In genomic region chr20:2740702-2741101, GRCh38 we compare ENCODE assay signal across 29 cellular contexts. TPM values are rescaled to one million over a fixed set of nuclear protein-coding genes. Genes with fewer than 3 reads are reported as not detected.
DNase-seq lines count a peak whose midpoint lies in the region; ATAC-seq and TF ChIP-seq lines count a peak whose summit lies in the region.
"Had no signal": no experiment of that assay in that cellular context is flagged by ENCODE, and none has a peak within 500 bp of the region (broad histone marks: within the 10 kb centered on the region; RNA-seq: fewer than 3 reads in every experiment).

No MANE protein-coding gene starts in this region.

- no peaks in the 10 kb centered on the region for H3K9me3 Mint-ChIP-seq in activated CD4-positive, alpha-beta memory T cell treated with anti-CD3 and anti-CD28 coated beads, Interleukin-2, amount 10 ng/mL, durations not matched to agents 7 days and 5 days
- no peaks in the 10 kb centered on the region for H3K9me3 Mint-ChIP-seq in activated CD4-positive, alpha-beta memory T cell treated with anti-CD3 and anti-CD28 coated beads for 36 hours
- no peaks in the 10 kb centered on the region for H3K9me3 Mint-ChIP-seq in CD4-positive, alpha-beta memory T cell
- no peaks in the 10 kb centered on the region for H3K9me3 Mint-ChIP-seq in activated CD8-positive, alpha-beta T cell treated with anti-CD3 and anti-CD28 coated beads, Interleukin-2, amount 10 ng/mL, durations not matched to agents 7 days and 5 days (ENCODE audit: insufficient read depth)
- H3K9me3 Mint-ChIP-seq: brain had no signal

- ATAC-seq in activated CD8-positive, alpha-beta T cell treated with anti-CD3 and anti-CD28 coated beads, Interleukin-2, amount 10 ng/mL, durations not matched to agents 7 days and 5 days: no peak
- no peak for ATAC-seq in HG03432 (IDR thresholded peaks at IDR 0.05; ENCODE audit: unreplicated experiment)
- ATAC-seq: A549, left ventricle myocardium superior had no signal

- H3K9me3 ChIP-seq in CD4-positive, alpha-beta memory T cell (ENCODE audit: control insufficient read depth in 1 of 2, low read length in 2 of 2): no peaks in the 10 kb centered on the region
- H3K9me3 ChIP-seq: A549, adrenal gland, Caco-2, tibial nerve had no signal

- peak overlapping the region in 1 of 2 donors; percentile 17 for H3K4me3 ChIP-seq in CD4-positive, alpha-beta memory T cell (ENCODE audit: low read length in 2 of 2)
- no peak overlapping the region for H3K4me3 ChIP-seq in lower leg skin (ENCODE audit: low read depth, poor library complexity, severe bottlenecking)
- H3K4me3 ChIP-seq: A549, adrenal gland, skin epidermis, tibial nerve had no signal

- intact Hi-C loops in activated CD4-positive, alpha-beta memory T cell treated with anti-CD3 and anti-CD28 coated beads for 36 hours (cut with micrococcal nuclease): no loop called here
- intact Hi-C loops in CD4-positive, alpha-beta memory T cell (cut with micrococcal nuclease): loop anchor here (1.0 to 10.0 kb wide), 4 partner anchors 10 to 216 kb away; no protein-coding TSS in a partner anchor
- intact Hi-C loops in lower leg skin (cut with DNase I; ENCODE audit: low total_unique reads): no loop called here

- H3K4me3 Mint-ChIP-seq in activated CD4-positive, alpha-beta memory T cell treated with anti-CD3 and anti-CD28 coated beads, Interleukin-2, amount 10 ng/mL, durations not matched to agents 7 days and 5 days: no peak overlapping the region
- H3K4me3 Mint-ChIP-seq in activated CD4-positive, alpha-beta memory T cell treated with anti-CD3 and anti-CD28 coated beads for 36 hours: no peak overlapping the region
- H3K4me3 Mint-ChIP-seq in CD4-positive, alpha-beta memory T cell: peak overlapping the region in 3 of 8 donors; percentile 70 to 84 (median 78)
- H3K4me3 Mint-ChIP-seq in activated CD8-positive, alpha-beta T cell treated with anti-CD3 and anti-CD28 coated beads, Interleukin-2, amount 10 ng/mL, durations not matched to agents 7 days and 5 days: no peak overlapping the region
- H3K4me3 Mint-ChIP-seq: activated CD4-positive, alpha-beta T cell treated with anti-CD3 and anti-CD28 coated beads for 36 hours; brain; nephron progenitor cell had no signal

- CTCF ChIA-PET in activated CD4-positive, alpha-beta memory T cell treated with anti-CD3 and anti-CD28 coated beads, Interleukin-2, amount 10 ng/mL, durations not matched to agents 7 days and 5 days (lab: Charles Lee): interaction anchor here (0.7 to 2.9 kb wide), 12 partner anchors 9 to 109 kb away, joined by 3 to 29 read pairs (median 7); no protein-coding TSS in a partner anchor
- CTCF ChIA-PET in activated CD4-positive, alpha-beta memory T cell treated with anti-CD3 and anti-CD28 coated beads for 36 hours (lab: Charles Lee): interaction anchor here (1.0 to 5.8 kb wide), 12 partner anchors 10 to 260 kb away, joined by 3 to 80 read pairs (median 5); no protein-coding TSS in a partner anchor
- CTCF ChIA-PET in CD4-positive, alpha-beta memory T cell (lab: Charles Lee; ENCODE audit: partially characterized antibody): interaction anchor here (1.1 to 14.4 kb wide), 6 partner anchors 11 to 100 kb away, joined by 4 to 359 read pairs (median 70); partner anchors contain the start of genes PCED1A and VPS16
- CTCF ChIA-PET in activated CD8-positive, alpha-beta T cell treated with anti-CD3 and anti-CD28 coated beads, Interleukin-2, amount 10 ng/mL, durations not matched to agents 7 days and 5 days (lab: Charles Lee): interaction anchor here (1.0 to 5.1 kb wide), 12 partner anchors 10 to 217 kb away, joined by 4 to 140 read pairs (median 10); partner anchors contain the start of gene NOP56

- POLR2A ChIA-PET in activated CD4-positive, alpha-beta memory T cell treated with anti-CD3 and anti-CD28 coated beads, Interleukin-2, amount 10 ng/mL, durations not matched to agents 7 days and 5 days (lab: Charles Lee): interaction anchor here (0.8 to 2.8 kb wide), 7 partner anchors 11 to 361 kb away, joined by 3 to 21 read pairs (median 7); partner anchors contain the start of genes NOP56, PCED1A and VPS16
- POLR2A ChIA-PET in activated CD4-positive, alpha-beta memory T cell treated with anti-CD3 and anti-CD28 coated beads for 36 hours (lab: Charles Lee): interaction anchor here (1.1 kb wide), 2 partner anchors 12 to 56 kb away, joined by 3 read pairs; no protein-coding TSS in a partner anchor
- POLR2A ChIA-PET in CD4-positive, alpha-beta memory T cell (lab: Charles Lee; ENCODE audit: partially characterized antibody): interaction anchor here (0.7 to 7.2 kb wide), 15 partner anchors 10 to 132 kb away, joined by 3 to 163 read pairs (median 8); partner anchors contain the start of genes IDH3B, NOP56, PCED1A and PTPRA
- POLR2A ChIA-PET in activated CD8-positive, alpha-beta T cell treated with anti-CD3 and anti-CD28 coated beads, Interleukin-2, amount 10 ng/mL, durations not matched to agents 7 days and 5 days (lab: Charles Lee): interaction anchor here (2.4 kb wide), 1 partner anchor 10 kb away, joined by 13 read pairs; no protein-coding TSS in a partner anchor

- WGBS in lower leg skin, 2 donors: 73 to 74% methylated on average over 6 of the region's 6 CpGs

- no peak overlapping the region for H3K27ac Mint-ChIP-seq in activated CD4-positive, alpha-beta memory T cell treated with anti-CD3 and anti-CD28 coated beads, Interleukin-2, amount 10 ng/mL, durations not matched to agents 7 days and 5 days
- H3K27ac Mint-ChIP-seq in activated CD4-positive, alpha-beta memory T cell treated with anti-CD3 and anti-CD28 coated beads for 36 hours: no peak overlapping the region
- H3K27ac Mint-ChIP-seq in CD4-positive, alpha-beta memory T cell: peak overlapping the region; percentile 87 to 98 (median 91)
- H3K27ac Mint-ChIP-seq in activated CD8-positive, alpha-beta T cell treated with anti-CD3 and anti-CD28 coated beads, Interleukin-2, amount 10 ng/mL, durations not matched to agents 7 days and 5 days: peak overlapping the region; percentile 22
- H3K27ac Mint-ChIP-seq: nephron progenitor cell had no signal

- H3K27ac ChIP-seq in CD4-positive, alpha-beta memory T cell (ENCODE audit: low read depth, low read length): peak overlapping the region; percentile 42
- H3K27ac ChIP-seq: A549, adrenal gland, tibial nerve had no signal

- TF ChIP-seq POLR2A in lower leg skin (IDR thresholded peaks at IDR 0.05): no peak

- H3K27me3 ChIP-seq in CD4-positive, alpha-beta memory T cell (ENCODE audit: insufficient read depth, low read length): no peaks in the 10 kb centered on the region
- H3K27me3 ChIP-seq: adrenal gland had no signal

- H3K4me1 ChIP-seq in CD4-positive, alpha-beta memory T cell (ENCODE audit: insufficient read depth, low read length): peaks cover 42% of the 10 kb centered on the region
- H3K4me1 ChIP-seq: adrenal gland, Caco-2, tibial nerve had no signal

- H3K36me3 ChIP-seq in CD4-positive, alpha-beta memory T cell (ENCODE audit: insufficient read depth, low read length): no peaks in the 10 kb centered on the region
- H3K36me3 ChIP-seq: adrenal gland, tibial nerve had no signal

- H3K4me1 Mint-ChIP-seq in activated CD4-positive, alpha-beta memory T cell treated with anti-CD3 and anti-CD28 coated beads, Interleukin-2, amount 10 ng/mL, durations not matched to agents 7 days and 5 days: peaks cover 33% of the 10 kb centered on the region
- H3K4me1 Mint-ChIP-seq in activated CD4-positive, alpha-beta memory T cell treated with anti-CD3 and anti-CD28 coated beads for 36 hours (ENCODE audit: low read depth): peaks cover 37% of the 10 kb centered on the region
- H3K4me1 Mint-ChIP-seq in CD4-positive, alpha-beta memory T cell: peaks cover 37 to 47% (median 43%) of the 10 kb centered on the region in 4 donors
- H3K4me1 Mint-ChIP-seq in activated CD8-positive, alpha-beta T cell treated with anti-CD3 and anti-CD28 coated beads, Interleukin-2, amount 10 ng/mL, durations not matched to agents 7 days and 5 days (ENCODE audit: low read depth): peaks cover 32% of the 10 kb centered on the region

- peak; percentile 12 for DNase-seq in activated CD4-positive, alpha-beta memory T cell treated with anti-CD3 and anti-CD28 coated beads, Interleukin-2, amount 10 ng/mL, durations not matched to agents 7 days and 5 days
- no peak for DNase-seq in activated CD4-positive, alpha-beta memory T cell treated with anti-CD3 and anti-CD28 coated beads for 36 hours
- DNase-seq in CD4-positive, alpha-beta memory T cell: no peak
- DNase-seq in activated CD8-positive, alpha-beta T cell treated with anti-CD3 and anti-CD28 coated beads, Interleukin-2, amount 10 ng/mL, durations not matched to agents 7 days and 5 days: peak; percentile 17
- peak; percentile 3 for DNase-seq in mucosa of gallbladder (ENCODE audit: low spot score)
- no peak for DNase-seq in activated T-cell treated with anti-CD3 and anti-CD28 coated beads, Interleukin-2, amount 50 U/mL, for 48 hours
- DNase-seq in lower leg skin (ENCODE audit: low spot score in 2 of 2): no peak
- DNase-seq: activated CD8-positive, alpha-beta memory T cell treated with anti-CD3 and anti-CD28 coated beads, Interleukin-2, amount 50 U/mL, for 4 hours; AML-193; Caco-2; DMS79 treated with DMSO at 0.1 percent for 48 hours; GF-D8; IMR-90; left ventricle myocardium superior; midbrain; NCI-H1105 treated with DMSO at 0.1 percent for 48 hours; NCI-H2029; NCI-H2227 treated with DMSO at 0.1 percent for 48 hours; NCI-H774; nephron progenitor cell; RPMI8226 had no signal

- no peak for TF ChIP-seq CTCF in lower leg skin (IDR thresholded peaks at IDR 0.05)

- H3K27me3 Mint-ChIP-seq in activated CD4-positive, alpha-beta memory T cell treated with anti-CD3 and anti-CD28 coated beads, Interleukin-2, amount 10 ng/mL, durations not matched to agents 7 days and 5 days: peaks cover 13% of the 10 kb centered on the region
- H3K27me3 Mint-ChIP-seq in activated CD4-positive, alpha-beta memory T cell treated with anti-CD3 and anti-CD28 coated beads for 36 hours: no peaks in the 10 kb centered on the region
- no peaks in the 10 kb centered on the region for H3K27me3 Mint-ChIP-seq in CD4-positive, alpha-beta memory T cell
- peaks cover 10% of the 10 kb centered on the region for H3K27me3 Mint-ChIP-seq in activated CD8-positive, alpha-beta T cell treated with anti-CD3 and anti-CD28 coated beads, Interleukin-2, amount 10 ng/mL, durations not matched to agents 7 days and 5 days (ENCODE audit: low read depth)
- H3K27me3 Mint-ChIP-seq: activated CD4-positive, alpha-beta T cell treated with anti-CD3 and anti-CD28 coated beads for 36 hours had no signal

- no peaks in the 10 kb centered on the region for H3K36me3 Mint-ChIP-seq in activated CD4-positive, alpha-beta memory T cell treated with anti-CD3 and anti-CD28 coated beads, Interleukin-2, amount 10 ng/mL, durations not matched to agents 7 days and 5 days (ENCODE audit: low read depth)
- no peaks in the 10 kb centered on the region for H3K36me3 Mint-ChIP-seq in activated CD4-positive, alpha-beta memory T cell treated with anti-CD3 and anti-CD28 coated beads for 36 hours
- no peaks in the 10 kb centered on the region for H3K36me3 Mint-ChIP-seq in CD4-positive, alpha-beta memory T cell
- H3K36me3 Mint-ChIP-seq in activated CD8-positive, alpha-beta T cell treated with anti-CD3 and anti-CD28 coated beads, Interleukin-2, amount 10 ng/mL, durations not matched to agents 7 days and 5 days (ENCODE audit: low read depth): no peaks in the 10 kb centered on the region
- H3K36me3 Mint-ChIP-seq: brain had no signal

RNA-seq across cellular contexts. Expression of gene EBF4, which starts 48.1 kb away (rescaled TPM):
- total RNA-seq in activated CD4-positive, alpha-beta memory T cell treated with anti-CD3 and anti-CD28 coated beads, Interleukin-2, amount 10 ng/mL, durations not matched to agents 7 days and 5 days: 1 to 10 TPM; 2.7 to 2.9 TPM
- 1 to 10 TPM; 5.9 to 6.6 TPM for total RNA-seq in activated CD4-positive, alpha-beta memory T cell treated with anti-CD3 and anti-CD28 coated beads for 36 hours
- 1 to 10 TPM; 2.8 to 3.1 TPM for total RNA-seq in CD4-positive, alpha-beta memory T cell
- polyA plus RNA-seq in CD4-positive, alpha-beta memory T cell: under 1 TPM in 1 of 2 donors, not detected in 1; 0.65 TPM
- total RNA-seq in activated CD8-positive, alpha-beta T cell treated with anti-CD3 and anti-CD28 coated beads, Interleukin-2, amount 10 ng/mL, durations not matched to agents 7 days and 5 days: not detected
- total RNA-seq in mucosa of gallbladder: 12.7 TPM
- 1 to 10 TPM; 5.0 to 9.9 (median 7.7) TPM for total RNA-seq in lower leg skin
- polyA plus RNA-seq: keratinocyte had no signal

RNA-seq across cellular contexts. Expression of gene CPXM1, which starts 59.7 kb away (rescaled TPM):
- total RNA-seq in activated CD4-positive, alpha-beta memory T cell treated with anti-CD3 and anti-CD28 coated beads, Interleukin-2, amount 10 ng/mL, durations not matched to agents 7 days and 5 days: under 1 TPM; 0.20 to 0.33 TPM
- 1 to 10 TPM; 2.3 to 2.9 TPM for total RNA-seq in activated CD4-positive, alpha-beta memory T cell treated with anti-CD3 and anti-CD28 coated beads for 36 hours
- total RNA-seq in CD4-positive, alpha-beta memory T cell: not detected
- not detected for polyA plus RNA-seq in CD4-positive, alpha-beta memory T cell
- under 1 TPM; 0.11 to 0.26 TPM for total RNA-seq in activated CD8-positive, alpha-beta T cell treated with anti-CD3 and anti-CD28 coated beads, Interleukin-2, amount 10 ng/mL, durations not matched to agents 7 days and 5 days
- total RNA-seq in mucosa of gallbladder (6.8 TPM), lower leg skin (1 to 10 TPM in 3 of 4 donors, under 1 TPM in 1; 0.12 to 3.6 (median 1.4) TPM)
- total RNA-seq: Caco-2 had no signal
- polyA plus RNA-seq: A549, keratinocyte had no signal

Comparison
In these comparisons a context has a peak if more than half of its experiments do, and no peak if none do; other contexts are left out.
1. DNase-seq: peak in activated CD4-positive, alpha-beta memory T cell treated with anti-CD3 and anti-CD28 coated beads, Interleukin-2, amount 10 ng/mL, durations not matched to agents 7 days and 5 days (single experiment), activated CD8-positive, alpha-beta T cell treated with anti-CD3 and anti-CD28 coated beads, Interleukin-2, amount 10 ng/mL, durations not matched to agents 7 days and 5 days (single experiment) and mucosa of gallbladder (single experiment); none in activated CD4-positive, alpha-beta memory T cell treated with anti-CD3 and anti-CD28 coated beads for 36 hours (single experiment), CD4-positive, alpha-beta memory T cell (0 of 5), activated T-cell treated with anti-CD3 and anti-CD28 coated beads, Interleukin-2, amount 50 U/mL, for 48 hours (0 of 2) and lower leg skin (0 of 2).
2. H3K27ac Mint-ChIP-seq: peak in CD4-positive, alpha-beta memory T cell (7 of 7) and activated CD8-positive, alpha-beta T cell treated with anti-CD3 and anti-CD28 coated beads, Interleukin-2, amount 10 ng/mL, durations not matched to agents 7 days and 5 days (single experiment); none in activated CD4-positive, alpha-beta memory T cell treated with anti-CD3 and anti-CD28 coated beads, Interleukin-2, amount 10 ng/mL, durations not matched to agents 7 days and 5 days (single experiment) and activated CD4-positive, alpha-beta memory T cell treated with anti-CD3 and anti-CD28 coated beads for 36 hours (single experiment).